In genomic region chr12:120161852-120162251, GRCh38 we compare ENCODE assay signal across 2 cellular contexts.
A peak's percentile ranks its signal among the peaks of the same experiment; 100 is the strongest.
TF ChIP-seq lines count a peak whose summit lies in the region.

No MANE protein-coding gene starts in this region.

TF ChIP-seq in HepG2, 621 proteins besides CTCF, POLR2A, EP300 and RAD21:
- TF ChIP-seq MNT (IDR thresholded peaks at IDR 0.05) (no peak), AGO2 (optimal IDR thresholded peaks at IDR 0.05; ENCODE audit: low read depth, low read length) (peak; percentile 45), RBM22 (optimal IDR thresholded peaks at IDR 0.05; ENCODE audit: low read length) (peak; percentile 33)
TF ChIP-seq in HepG2: peak in this region for 2.

TF ChIP-seq in GM12878, 131 proteins besides CTCF, POLR2A, EP300 and RAD21:
- TF ChIP-seq JUNB (IDR thresholded peaks at IDR 0.05) (no peak), IRF4 (IDR thresholded peaks at IDR 0.05; ENCODE audit: low read depth, low read length) (no peak), EZH2 (IDR thresholded peaks at IDR 0.05; ENCODE audit: borderline replicate concordance, control insufficient read depth, low read depth, low read length) (no peak), POLR2AphosphoS5 (IDR thresholded peaks at IDR 0.05; ENCODE audit: low read length) (peak; percentile 28; the same call in 1 of the 2 replicates)
